ENCODE assay signal across 16 cellular contexts in the genomic region with DNA sequence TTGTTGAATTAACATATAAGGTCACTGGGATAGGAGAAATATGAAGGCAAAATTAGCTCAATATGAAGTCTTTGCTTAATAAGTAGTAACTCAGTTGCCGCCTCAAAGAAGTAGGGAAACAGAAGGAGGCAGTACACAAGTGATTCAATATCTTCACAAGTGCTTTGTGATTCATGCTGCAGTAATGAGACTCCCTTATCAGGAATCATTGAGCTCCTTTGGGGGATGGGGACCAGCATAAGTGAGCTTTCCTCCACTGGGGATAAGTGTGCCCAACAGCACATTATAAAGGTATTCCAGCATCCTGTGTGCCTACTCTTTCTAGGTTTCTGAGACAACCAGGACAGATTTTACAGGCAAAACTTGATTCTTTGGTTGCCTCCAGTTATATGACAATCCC.
DNase-seq lines count a peak whose midpoint lies in the region; FAIRE-seq and TF ChIP-seq lines count a peak whose summit lies in the region.
"Had no signal": no experiment of that assay in that cellular context is flagged by ENCODE, and none has a peak within 500 bp of the region (broad histone marks: within the 10 kb centered on the region; RNA-seq: fewer than 3 reads in every experiment).

No MANE protein-coding gene starts in this region.

- H3K27ac Mint-ChIP-seq in MCF 10A (ENCODE audit: low read depth, unreplicated experiment) (no peak overlapping the region), astrocyte (ENCODE audit: unreplicated experiment) (peak overlapping the region; percentile 20)
- H3K27ac Mint-ChIP-seq: activated naive CD4-positive, alpha-beta T cell treated with anti-CD3 and anti-CD28 coated beads, Interleukin-2, amount 50 U/mL, for 24 hours; CD8-positive, alpha-beta memory T cell; mesothelial cell of epicardium had no signal

- H3K79me2 ChIP-seq in mammary epithelial cell (ENCODE audit: insufficient read depth, low read length) (no peaks in the 10 kb centered on the region), astrocyte (ENCODE audit: insufficient read depth, low read length) (no peaks in the 10 kb centered on the region)

- peak overlapping the region; percentile 17 for H3K4me2 ChIP-seq in mammary epithelial cell (ENCODE audit: insufficient read depth, low read depth, low read length)
- peak overlapping the region; percentile 56 for H3K4me2 ChIP-seq in astrocyte (ENCODE audit: low read length)

- intact Hi-C loops in mammary epithelial cell (cut with micrococcal nuclease): loop anchor here (2.0 to 10.0 kb wide), 2 partner anchors 20 to 532 kb away; no protein-coding TSS in a partner anchor
- intact Hi-C loops in MCF 10A (cut with micrococcal nuclease): no loop called here

- no peak overlapping the region for H3K4me3 Mint-ChIP-seq in MCF 10A (ENCODE audit: unreplicated experiment)
- H3K4me3 Mint-ChIP-seq in astrocyte (ENCODE audit: unreplicated experiment): no peak overlapping the region
- H3K4me3 Mint-ChIP-seq: activated naive CD4-positive, alpha-beta T cell treated with anti-CD3 and anti-CD28 coated beads, Interleukin-2, amount 50 U/mL, for 24 hours; CD8-positive, alpha-beta memory T cell; central memory CD8-positive, alpha-beta T cell; mesothelial cell of epicardium had no signal

- no peak overlapping the region for H2AFZ ChIP-seq in mammary epithelial cell (ENCODE audit: low read depth, low read length)
- H2AFZ ChIP-seq in astrocyte (ENCODE audit: low read depth, low read length): no peak overlapping the region

- H3K4me3 ChIP-seq in mammary epithelial cell (replicated peaks in 1 of 3; ENCODE audit: insufficient read depth in 1 of 3, low read depth in 2 of 3, low read length in 3 of 3): no peak overlapping the region
- no peak overlapping the region for H3K4me3 ChIP-seq in astrocyte (ENCODE audit: insufficient read depth, low read depth, low read length)
- H3K4me3 ChIP-seq: SK-N-MC had no signal

- no peaks in the 10 kb centered on the region for H4K20me1 ChIP-seq in mammary epithelial cell (ENCODE audit: insufficient read depth, low read length)
- H4K20me1 ChIP-seq in astrocyte (ENCODE audit: insufficient read depth, low read length): no peaks in the 10 kb centered on the region

- no peaks in the 10 kb centered on the region for H3K36me3 Mint-ChIP-seq in MCF 10A (ENCODE audit: insufficient read depth, unreplicated experiment)
- no peaks in the 10 kb centered on the region for H3K36me3 Mint-ChIP-seq in astrocyte (ENCODE audit: low read depth, unreplicated experiment)
- H3K36me3 Mint-ChIP-seq: activated naive CD4-positive, alpha-beta T cell treated with anti-CD3 and anti-CD28 coated beads, Interleukin-2, amount 50 U/mL, for 24 hours; CD8-positive, alpha-beta memory T cell; mesothelial cell of epicardium had no signal

- H3K27ac ChIP-seq in mammary epithelial cell (ENCODE audit: insufficient read depth, low read depth, low read length) (no peak overlapping the region), astrocyte (ENCODE audit: low read depth, low read length) (peak overlapping the region; percentile 59)
- H3K27ac ChIP-seq: SK-N-MC, VCaP had no signal

- DNase-seq in mammary epithelial cell (peak; percentile 53), MCF 10A (ENCODE audit: unreplicated experiment) (no peak), astrocyte (ENCODE audit: low read depth) (peak; percentile 82), islet precursor cell (peak; percentile 80), NCI-H1694 (lab: John Stamatoyannopoulos, UW) (no peak), inferior parietal cortex (ENCODE audit: extremely low spot score) (no peak), hypothalamus (lab: John Stamatoyannopoulos, UW) (no peak), RPMI8226 (no peak)
- DNase-seq: CD8-positive, alpha-beta memory T cell; erythroblast; stimulated activated naive CD4-positive, alpha-beta T cell treated with Interleukin-2 at 50 U/mL for 16 hours had no signal

- in situ Hi-C loops in mammary epithelial cell (cut with MboI; ENCODE audit: low sequenced_read_pairs in 2 of 2): no loop called here

- no peak for TF ChIP-seq CTCF in mammary epithelial cell (conservative IDR thresholded peaks at IDR 0.05 in 1 of 2, IDR thresholded peaks at IDR 0.05 in 1 of 2; ENCODE audit: extremely low read depth in 1 of 2, insufficient read depth in 1 of 2, low read depth in 1 of 2, low read length in 2 of 2)
- TF ChIP-seq CTCF in MCF 10A (IDR thresholded peaks at IDR 0.05; ENCODE audit: unreplicated experiment): no peak
- no peak for TF ChIP-seq CTCF in astrocyte (IDR thresholded peaks at IDR 0.05; ENCODE audit: insufficient read depth, low read depth, low read length)

- H3K9ac ChIP-seq in mammary epithelial cell (ENCODE audit: insufficient read depth, low read length) (no peak overlapping the region), astrocyte (ENCODE audit: low read length) (no peak overlapping the region)

- no peaks in the 10 kb centered on the region for H3K9me3 ChIP-seq in mammary epithelial cell (replicated peaks; ENCODE audit: insufficient read depth, low read length)
- H3K9me3 ChIP-seq in astrocyte (ENCODE audit: insufficient read depth, low read depth, low read length): no peaks in the 10 kb centered on the region

- WGBS in mammary epithelial cell (ENCODE audit: low coverage, missing lambda C conversion rate): 69% methylated on average over 1 of the region's 1 CpG

- H3K27me3 Mint-ChIP-seq in MCF 10A (ENCODE audit: insufficient read depth, unreplicated experiment): no peaks in the 10 kb centered on the region
- no peaks in the 10 kb centered on the region for H3K27me3 Mint-ChIP-seq in astrocyte (ENCODE audit: low read depth, unreplicated experiment)

- BruUV-seq in mammary epithelial cell (replicated peaks; lab: Mats Ljungman, UMichigan) (no TSS peak), MCF 10A (replicated peaks; lab: Mats Ljungman, UMichigan) (no TSS peak)

- H3K4me1 Mint-ChIP-seq in MCF 10A (ENCODE audit: insufficient read depth, unreplicated experiment): peaks cover 13% of the 10 kb centered on the region
- peaks cover 34% of the 10 kb centered on the region for H3K4me1 Mint-ChIP-seq in astrocyte (ENCODE audit: low read depth, unreplicated experiment)
- H3K4me1 Mint-ChIP-seq: activated naive CD4-positive, alpha-beta T cell treated with anti-CD3 and anti-CD28 coated beads, Interleukin-2, amount 50 U/mL, for 24 hours; central memory CD8-positive, alpha-beta T cell had no signal

- H3K36me3 ChIP-seq in mammary epithelial cell (ENCODE audit: insufficient read depth, low read length): no peaks in the 10 kb centered on the region
- H3K36me3 ChIP-seq in astrocyte (ENCODE audit: insufficient read depth, low read length): no peaks in the 10 kb centered on the region

- H3K9me3 Mint-ChIP-seq in MCF 10A (ENCODE audit: unreplicated experiment): no peaks in the 10 kb centered on the region
- no peaks in the 10 kb centered on the region for H3K9me3 Mint-ChIP-seq in astrocyte (ENCODE audit: unreplicated experiment)
- H3K9me3 Mint-ChIP-seq: activated naive CD4-positive, alpha-beta T cell treated with anti-CD3 and anti-CD28 coated beads, Interleukin-2, amount 50 U/mL, for 24 hours; CD8-positive, alpha-beta memory T cell; central memory CD8-positive, alpha-beta T cell; mesothelial cell of epicardium had no signal

- POLR2A ChIA-PET in MCF 10A (lab: Yijun Ruan, JAX): interaction anchor here (0.6 to 1.4 kb wide), 10 partner anchors 8 to 323 kb away, joined by 3 to 8 read pairs (median 4); a partner anchor contains a TSS

- dilution Hi-C loops in mammary epithelial cell (cut with HindIII; ENCODE audit: low sequenced_read_pairs): no loop called here

- H3K4me1 ChIP-seq in mammary epithelial cell (ENCODE audit: insufficient read depth, low read length) (peaks cover 27% of the 10 kb centered on the region), astrocyte (ENCODE audit: insufficient read depth, low read length) (peaks cover 23% of the 10 kb centered on the region)

- peak; percentile 96 for FAIRE-seq in astrocyte (lab: Jason Lieb, UNC)

- CTCF ChIA-PET in mammary epithelial cell (lab: Charles Lee; ENCODE audit: low non-redundant PET): interaction anchor here (0.6 to 0.7 kb wide), 3 partner anchors 336 to 1058 kb away, joined by 3 to 5 read pairs (median 5); no protein-coding TSS in a partner anchor
- CTCF ChIA-PET in MCF 10A (lab: Yijun Ruan, JAX): interaction anchor here (0.6 to 0.7 kb wide), 2 partner anchors 30 to 50 kb away, joined by 3 read pairs; no protein-coding TSS in a partner anchor

- H3K27me3 ChIP-seq in mammary epithelial cell (ENCODE audit: insufficient read depth, low read length) (no peaks in the 10 kb centered on the region), astrocyte (ENCODE audit: insufficient read depth, low read length) (no peaks in the 10 kb centered on the region)

Comparison
In these comparisons a context has a peak if more than half of its experiments do, and no peak if none do; other contexts are left out.
1. DNase-seq: peak in mammary epithelial cell (single experiment), astrocyte (single experiment) and islet precursor cell (single experiment); none in MCF 10A (single experiment), NCI-H1694 (single experiment), inferior parietal cortex (single experiment), hypothalamus (0 of 51) and RPMI8226 (single experiment).